ENCODE assay signal across 29 cellular contexts in the genomic region with DNA sequence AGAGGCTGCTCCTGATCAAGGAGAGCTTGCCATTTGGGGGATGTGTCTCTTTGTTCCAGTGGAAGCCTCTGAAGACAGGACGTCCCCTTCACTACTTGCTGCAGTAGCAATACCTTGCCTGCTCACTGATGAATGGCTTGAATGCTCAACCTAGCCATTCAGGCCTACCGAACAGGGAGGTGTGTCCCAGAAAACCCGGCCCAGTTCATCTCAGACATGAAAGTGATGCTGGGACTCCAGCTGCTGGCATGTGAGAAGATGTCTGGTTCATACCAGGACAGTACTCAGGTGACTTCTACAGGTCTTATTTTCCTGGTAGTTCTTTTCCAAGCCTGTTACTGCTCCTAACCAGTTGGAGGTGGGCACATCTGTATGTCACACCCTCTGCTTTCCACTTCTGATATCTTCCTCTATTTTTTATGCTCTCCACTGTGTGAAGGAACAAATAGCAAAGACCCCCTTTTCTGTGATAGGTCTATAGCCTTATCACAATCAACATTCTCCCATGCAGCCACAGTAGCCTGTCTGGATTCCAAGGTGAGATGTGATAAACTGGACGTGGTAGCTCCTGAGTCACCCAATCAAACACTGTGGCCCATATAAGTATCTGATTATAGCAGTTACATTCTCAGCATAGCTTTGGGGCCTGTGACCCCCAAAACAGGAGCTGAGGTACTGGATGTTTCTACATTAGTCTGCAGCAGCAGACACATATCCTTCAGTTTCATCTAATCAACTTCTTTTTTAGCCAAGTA.
"Had no signal": no experiment of that assay in that cellular context is flagged by ENCODE, and none has a peak within 500 bp of the region (broad histone marks: within the 10 kb centered on the region; RNA-seq: fewer than 3 reads in every experiment).

No MANE protein-coding gene starts in this region.

- H3K4me1 ChIP-seq: parathyroid adenoma, psoas muscle, right lobe of liver, sigmoid colon, suprapubic skin, testis, tibial artery, transverse colon, vagina had no signal

- H2AFZ ChIP-seq: parathyroid adenoma had no signal

- H3K79me2 ChIP-seq: parathyroid adenoma had no signal

- H3K4me1 Mint-ChIP-seq: naive thymus-derived CD4-positive, alpha-beta T cell; natural killer cell; stimulated activated effector memory CD8-positive, alpha-beta T cell treated with anti-CD3 and anti-CD28 coated beads, Interleukin-12 subunit alpha, Interleukin-12 subunit beta, amount 100 ng/mL, for 72 hours; stimulated activated naive CD8-positive, alpha-beta T cell treated with anti-CD3 and anti-CD28 coated beads, Interleukin-15, amount 100 ng/mL, for 72 hours had no signal

- H3K9me3 ChIP-seq: ovary, psoas muscle, right lobe of liver, sigmoid colon, suprapubic skin, testis, tibial artery, transverse colon, upper lobe of left lung, vagina had no signal

- H3K4me3 ChIP-seq: ovary, psoas muscle, right lobe of liver, sigmoid colon, suprapubic skin, testis, tibial artery, transverse colon, upper lobe of left lung, vagina had no signal

- H3K36me3 ChIP-seq: ovary, right lobe of liver, sigmoid colon, suprapubic skin, tibial artery, transverse colon, upper lobe of left lung, vagina had no signal

- DNase-seq: naive thymus-derived CD4-positive, alpha-beta T cell; natural killer cell; nephron progenitor cell; occipital lobe; ovary; posterior cingulate gyrus; psoas muscle; right cardiac atrium; right lobe of liver; sigmoid colon; small intestine; stimulated activated CD4-positive, alpha-beta T cell treated with anti-CD3 and anti-CD28 coated beads, Interleukin-15, amount 100 ng/mL, for 24 hours; stimulated activated CD4-positive, alpha-beta T cell treated with anti-CD3 and anti-CD28 coated beads, Interleukin-2, amount 100 ng/mL, for 24 hours; stimulated activated CD4-positive, alpha-beta T cell treated with anti-CD3 and anti-CD28 coated beads, Interleukin-2, amount 100 ng/mL, for 48 hours; stimulated activated CD4-positive, alpha-beta T cell treated with anti-CD3 and anti-CD28 coated beads, Interleukin-4, amount 100 ng/mL, for 24 hours; stimulated activated naive CD4-positive, alpha-beta T cell; stimulated activated naive CD8-positive, alpha-beta T cell treated with anti-CD3 and anti-CD28 coated beads, Interleukin-15, amount 100 ng/mL, for 72 hours; stimulated activated naive CD8-positive, alpha-beta T cell treated with anti-CD3 and anti-CD28 coated beads, Interleukin-15, Interleukin-2, amounts not matched to agents 100 U/mL and 50 U/mL, for 24 hours; substantia nigra; testis; tibial artery; transverse colon; upper lobe of left lung had no signal

- H3K27me3 ChIP-seq: ovary, right lobe of liver, sigmoid colon, suprapubic skin, testis, tibial artery, transverse colon, upper lobe of left lung, vagina had no signal

- H3K27ac ChIP-seq: ovary, parathyroid adenoma, psoas muscle, right lobe of liver, sigmoid colon, suprapubic skin, testis, tibial artery, transverse colon, vagina had no signal

- H3K4me3 Mint-ChIP-seq: naive thymus-derived CD4-positive, alpha-beta T cell; natural killer cell; nephron progenitor cell; neural crest cell; stimulated activated effector memory CD8-positive, alpha-beta T cell treated with anti-CD3 and anti-CD28 coated beads, Interleukin-12 subunit alpha, Interleukin-12 subunit beta, amount 100 ng/mL, for 72 hours; stimulated activated naive CD8-positive, alpha-beta T cell treated with anti-CD3 and anti-CD28 coated beads, Interleukin-15, amount 100 ng/mL, for 72 hours had no signal

- H3K9ac ChIP-seq: parathyroid adenoma had no signal

- H3K9me3 Mint-ChIP-seq: natural killer cell; nephron progenitor cell; neural crest cell; stimulated activated effector memory CD8-positive, alpha-beta T cell treated with anti-CD3 and anti-CD28 coated beads, Interleukin-12 subunit alpha, Interleukin-12 subunit beta, amount 100 ng/mL, for 72 hours; stimulated activated naive CD8-positive, alpha-beta T cell treated with anti-CD3 and anti-CD28 coated beads, Interleukin-15, amount 100 ng/mL, for 72 hours had no signal

- H3K27ac Mint-ChIP-seq: naive thymus-derived CD4-positive, alpha-beta T cell; natural killer cell; nephron progenitor cell; progenitor cell of endocrine pancreas; stimulated activated effector memory CD8-positive, alpha-beta T cell treated with anti-CD3 and anti-CD28 coated beads, Interleukin-12 subunit alpha, Interleukin-12 subunit beta, amount 100 ng/mL, for 72 hours; stimulated activated naive CD8-positive, alpha-beta T cell treated with anti-CD3 and anti-CD28 coated beads, Interleukin-15, amount 100 ng/mL, for 72 hours had no signal

- ATAC-seq: naive thymus-derived CD4-positive, alpha-beta T cell; natural killer cell; psoas muscle; right cardiac atrium; right lobe of liver; stimulated activated effector memory CD8-positive, alpha-beta T cell treated with anti-CD3 and anti-CD28 coated beads, Interleukin-12 subunit alpha, Interleukin-12 subunit beta, amount 100 ng/mL, for 72 hours; stimulated activated naive CD8-positive, alpha-beta T cell treated with anti-CD3 and anti-CD28 coated beads, Interleukin-15, amount 100 ng/mL, for 72 hours; stimulated activated naive CD8-positive, alpha-beta T cell treated with anti-CD3 and anti-CD28 coated beads, Interleukin-15, Interleukin-2, amounts not matched to agents 100 U/mL and 50 U/mL, for 24 hours had no signal

- H3K36me3 Mint-ChIP-seq: naive thymus-derived CD4-positive, alpha-beta T cell; natural killer cell; stimulated activated effector memory CD8-positive, alpha-beta T cell treated with anti-CD3 and anti-CD28 coated beads, Interleukin-12 subunit alpha, Interleukin-12 subunit beta, amount 100 ng/mL, for 72 hours had no signal
